ENCODE assay signal across 13 cellular contexts in genomic region chr12:85955127-85955526, GRCh38.
DNase-seq lines count a peak whose midpoint lies in the region; ATAC-seq and TF ChIP-seq lines count a peak whose summit lies in the region.
"Had no signal": no experiment of that assay in that cellular context is flagged by ENCODE, and none has a peak within 500 bp of the region (broad histone marks: within the 10 kb centered on the region; RNA-seq: fewer than 3 reads in every experiment).

No MANE protein-coding gene starts in this region.

- peak; percentile 66 for TF ChIP-seq CTCF in SK-N-SH (IDR thresholded peaks at IDR 0.05)
- peak; percentile 63 for TF ChIP-seq CTCF in PC-9 (conservative IDR thresholded peaks at IDR 0.05)
- peak; percentile 44 for TF ChIP-seq CTCF in epithelial cell of proximal tubule (conservative IDR thresholded peaks at IDR 0.05; ENCODE audit: low read depth, low read length)
- peak; percentile 18 for TF ChIP-seq CTCF in smooth muscle cell (IDR thresholded peaks at IDR 0.05; ENCODE audit: borderline replicate concordance, insufficient read depth, poor library complexity, severe bottlenecking)
- TF ChIP-seq CTCF in esophagus muscularis mucosa (IDR thresholded peaks at IDR 0.05), result no peak

- H3K27me3 ChIP-seq in SK-N-SH (ENCODE audit: insufficient read depth) (no peaks in the 10 kb centered on the region), PC-9 (ENCODE audit: insufficient read depth, low read depth) (no peaks in the 10 kb centered on the region), smooth muscle cell (ENCODE audit: low read depth) (no peaks in the 10 kb centered on the region), esophagus muscularis mucosa (peaks cover 0 to 3% (median 0%) of the 10 kb centered on the region in 4 donors)

- no peak for ATAC-seq in SK-N-SH treated with all-trans-retinoic acid at 6 μM for 48 hours
- ATAC-seq: esophagus mucosa; naive thymus-derived CD4-positive, alpha-beta T cell had no signal

- H3K4me1 ChIP-seq in SK-N-SH (ENCODE audit: control insufficient read depth in 1 of 2, insufficient read depth in 2 of 2, low read depth in 1 of 2, low read length in 1 of 2), result peaks cover 0 to 25% of the 10 kb centered on the region in 2 experiments; a peak in 2 of 4 replicates
- H3K4me1 ChIP-seq in PC-9 (replicated peaks; ENCODE audit: insufficient read depth), result no peaks in the 10 kb centered on the region
- no peaks in the 10 kb centered on the region for H3K4me1 ChIP-seq in smooth muscle cell (ENCODE audit: low read depth)
- H3K4me1 ChIP-seq in esophagus muscularis mucosa, result no peaks in the 10 kb centered on the region

- H3K79me2 ChIP-seq in SK-N-SH (ENCODE audit: insufficient read depth) (no peaks in the 10 kb centered on the region), PC-9 (ENCODE audit: low read depth) (no peaks in the 10 kb centered on the region), smooth muscle cell (ENCODE audit: low read depth) (no peaks in the 10 kb centered on the region)

- POLR2A ChIA-PET in SK-N-SH (lab: Yijun Ruan, JAX), result no interaction called here
- POLR2A ChIA-PET in PC-9 (lab: Charles Lee; ENCODE audit: unreplicated experiment), result no interaction called here

- 87% methylated on average over 1 of the region's 1 CpG for WGBS in SK-N-SH (ENCODE audit: low lambda C conversion rate)
- WGBS in smooth muscle cell (ENCODE audit: low lambda C conversion rate), result 89% methylated on average over 1 of the region's 1 CpG
- 74% methylated on average over 1 of the region's 1 CpG for WGBS in esophagus muscularis mucosa

- no peaks in the 10 kb centered on the region for H3K9me2 ChIP-seq in SK-N-SH
- no peaks in the 10 kb centered on the region for H3K9me2 ChIP-seq in PC-9 (ENCODE audit: insufficient read depth)

- no peak for TF ChIP-seq POLR2A in esophagus muscularis mucosa (IDR thresholded peaks at IDR 0.05; ENCODE audit: low read depth)

- peak; percentile 55; the same call in 1 of the 2 replicates for TF ChIP-seq RAD21 in SK-N-SH (IDR thresholded peaks at IDR 0.05; ENCODE audit: low read length)

- DNase-seq in SK-N-SH (peak; percentile 4), PC-9 (no peak), epithelial cell of proximal tubule (ENCODE audit: low read depth) (no peak), smooth muscle cell (lab: John Stamatoyannopoulos, UW; ENCODE audit: unreplicated experiment) (no peak), esophagus muscularis mucosa (ENCODE audit: extremely low spot score) (no peak)
- DNase-seq in stimulated activated CD4-positive, alpha-beta T cell treated with anti-CD3 and anti-CD28 coated beads, Interleukin-12 subunit alpha, Interleukin-12 subunit beta, amount 100 ng/mL, for 4 hours, result no peak
- no peak for DNase-seq in central memory CD4-positive, alpha-beta T cell
- DNase-seq: amygdala; immature natural killer cell; naive thymus-derived CD4-positive, alpha-beta T cell; SIG-M5 had no signal

- H3K9ac ChIP-seq in SK-N-SH (no peak overlapping the region), smooth muscle cell (ENCODE audit: low read depth) (no peak overlapping the region)

- H3K4me2 ChIP-seq in SK-N-SH (no peak overlapping the region), PC-9 (no peak overlapping the region), smooth muscle cell (no peak overlapping the region)

- TF ChIP-seq EP300 in SK-N-SH (IDR thresholded peaks at IDR 0.05; ENCODE audit: borderline replicate concordance in 1 of 2, low read depth in 1 of 2, low read length in 1 of 2) (no peak), esophagus muscularis mucosa (IDR thresholded peaks at IDR 0.05) (no peak)

- H3K4me3 ChIP-seq in SK-N-SH (ENCODE audit: low read depth in 2 of 2, low read length in 1 of 2) (no peak overlapping the region), PC-9 (no peak overlapping the region), epithelial cell of proximal tubule (ENCODE audit: low read depth, low read length) (no peak overlapping the region), smooth muscle cell (no peak overlapping the region), esophagus muscularis mucosa (no peak overlapping the region)

- H4K20me1 ChIP-seq in SK-N-SH (ENCODE audit: insufficient read depth) (no peaks in the 10 kb centered on the region), PC-9 (ENCODE audit: insufficient read depth) (no peaks in the 10 kb centered on the region), smooth muscle cell (ENCODE audit: low read depth) (no peaks in the 10 kb centered on the region)

- H3K9me3 ChIP-seq in SK-N-SH (no peaks in the 10 kb centered on the region), PC-9 (ENCODE audit: insufficient read depth, low read depth) (peaks cover 2% of the 10 kb centered on the region; the same call in 1 of the 2 replicates), smooth muscle cell (replicated peaks; ENCODE audit: low read depth) (no peaks in the 10 kb centered on the region), esophagus muscularis mucosa (no peaks in the 10 kb centered on the region)

- intact Hi-C loops in PC-9 (cut with micrococcal nuclease; ENCODE audit: unreplicated experiment), result loop anchor here (1.0 to 10.0 kb wide), 4 partner anchors 959 to 1998 kb away; no protein-coding TSS in a partner anchor
- intact Hi-C loops in esophagus muscularis mucosa (cut with DNase I), result no loop called here

- H3K36me3 ChIP-seq in SK-N-SH (replicated peaks in 1 of 2; ENCODE audit: control insufficient read depth in 1 of 2, insufficient read depth in 2 of 2, low read length in 1 of 2) (no peaks in the 10 kb centered on the region), PC-9 (ENCODE audit: low read depth) (no peaks in the 10 kb centered on the region), smooth muscle cell (ENCODE audit: low read depth) (no peaks in the 10 kb centered on the region), esophagus muscularis mucosa (no peaks in the 10 kb centered on the region)

- H3K27ac ChIP-seq in SK-N-SH (ENCODE audit: low read depth in 2 of 2, low read length in 1 of 2) (no peak overlapping the region), PC-9 (no peak overlapping the region), smooth muscle cell (ENCODE audit: low read depth) (no peak overlapping the region), esophagus muscularis mucosa (replicated peaks in 1 of 4) (no peak overlapping the region)

- BruUV-seq in PC-9 (replicated peaks; lab: Mats Ljungman, UMichigan), result no TSS peak

- H3F3A ChIP-seq in SK-N-SH (replicated peaks; ENCODE audit: insufficient read depth) (no peaks in the 10 kb centered on the region), PC-9 (ENCODE audit: insufficient read depth, low read depth) (no peaks in the 10 kb centered on the region), smooth muscle cell (ENCODE audit: low read depth) (no peaks in the 10 kb centered on the region)

- H2AFZ ChIP-seq in SK-N-SH (ENCODE audit: low read depth) (peak overlapping the region; percentile 12; the same call in 1 of the 2 replicates), PC-9 (no peak overlapping the region), smooth muscle cell (ENCODE audit: low read depth) (no peak overlapping the region)

- CTCF ChIA-PET in SK-N-SH (lab: Yijun Ruan, JAX), result no interaction called here
- CTCF ChIA-PET in PC-9 (lab: Charles Lee), result no interaction called here

TF ChIP-seq in SK-N-SH, 30 proteins besides CTCF, POLR2A, EP300 and RAD21:
- no peak for TF ChIP-seq RCOR1 (IDR thresholded peaks at IDR 0.05; ENCODE audit: low read length)
- peak; percentile 12; the same call in 1 of the 2 replicates for TF ChIP-seq SMC3 (IDR thresholded peaks at IDR 0.05; ENCODE audit: low read depth, low read length)

TF ChIP-seq in SK-N-SH treated with all-trans-retinoic acid at 6 μM for 48 hours, 23 proteins besides CTCF, POLR2A, EP300 and RAD21:
- TF ChIP-seq BACH2 (CRISPR knock-in tag; IDR thresholded peaks at IDR 0.05; ENCODE audit: borderline replicate concordance) (no peak), SNAI2 (CRISPR knock-in tag; IDR thresholded peaks at IDR 0.05) (no peak), PATZ1 (CRISPR knock-in tag; IDR thresholded peaks at IDR 0.05; ENCODE audit: borderline replicate concordance) (no peak)

Comparison
In these comparisons a context has a peak if more than half of its experiments do, and no peak if none do; other contexts are left out.
1. CTCF ChIP-seq: peak in SK-N-SH (single experiment), PC-9 (single experiment), epithelial cell of proximal tubule (single experiment) and smooth muscle cell (single experiment); none in esophagus muscularis mucosa (0 of 3).